In the genomic region with DNA sequence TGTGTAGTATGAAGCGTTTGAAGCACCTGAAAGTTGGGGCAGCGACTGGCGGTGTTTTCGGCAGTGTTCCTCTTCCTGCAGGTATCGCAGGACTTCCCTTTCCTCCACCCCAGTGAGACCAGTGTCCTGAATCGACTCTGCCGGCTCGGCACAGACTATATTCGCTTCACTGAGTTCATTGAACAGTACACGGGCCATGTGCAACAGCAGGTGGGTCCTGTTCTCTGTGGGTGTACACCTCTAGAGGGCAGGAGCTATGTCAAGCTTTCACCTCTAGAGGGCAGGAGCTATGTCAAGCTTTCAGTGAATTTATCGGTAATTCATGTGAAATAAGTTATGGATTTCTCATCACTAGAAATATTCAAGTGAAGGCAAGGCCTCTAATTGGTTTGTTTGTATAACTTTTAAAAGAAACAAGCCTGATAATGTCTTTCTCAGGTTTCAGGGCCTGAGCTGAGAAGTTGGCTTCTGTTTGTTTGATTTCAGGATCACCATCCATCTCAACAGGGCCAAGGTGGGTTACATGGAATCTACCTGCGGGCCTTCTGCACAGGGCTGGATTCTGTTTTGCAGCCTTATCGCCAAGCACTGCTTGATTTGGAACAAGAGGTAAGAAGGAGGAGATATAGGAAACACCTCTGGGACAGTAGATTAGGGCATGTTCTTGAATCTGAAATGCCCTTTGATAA, we compare ENCODE assay signal across 8 cellular contexts. TPM values are rescaled to one million over a fixed set of nuclear protein-coding genes. Genes with fewer than 3 reads are reported as not detected.
DNase-seq lines count a peak whose midpoint lies in the region; ATAC-seq and TF ChIP-seq lines count a peak whose summit lies in the region.

No MANE protein-coding gene starts in this region.

- peaks cover 17 to 20% of the 10 kb centered on the region in 2 donors for H3K4me1 Mint-ChIP-seq in effector memory CD8-positive, alpha-beta T cell (ENCODE audit: low read depth in 2 of 2)
- peaks cover 17% of the 10 kb centered on the region for H3K4me1 Mint-ChIP-seq in neural crest cell

- no peaks in the 10 kb centered on the region for H3K27me3 Mint-ChIP-seq in effector memory CD8-positive, alpha-beta T cell
- H3K27me3 Mint-ChIP-seq in neural crest cell (ENCODE audit: low read depth), result no peaks in the 10 kb centered on the region

- peaks cover 33% of the 10 kb centered on the region for H3K36me3 Mint-ChIP-seq in effector memory CD8-positive, alpha-beta T cell (ENCODE audit: insufficient read depth)
- H3K36me3 Mint-ChIP-seq in neural crest cell (ENCODE audit: low read depth), result peaks cover 6% of the 10 kb centered on the region

- H3F3A ChIP-seq in DOHH2 (ENCODE audit: control insufficient read depth, insufficient read depth), result peaks cover 9% of the 10 kb centered on the region; the same call in 1 of the 2 replicates

- peak; percentile 98 for TF ChIP-seq CTCF in DOHH2 (IDR thresholded peaks at IDR 0.05; ENCODE audit: low read depth, low read length, poor library complexity, severe bottlenecking)
- TF ChIP-seq CTCF in neural crest cell (conservative IDR thresholded peaks at IDR 0.05), result peak; percentile 72

- no peak overlapping the region for H3K27ac Mint-ChIP-seq in effector memory CD8-positive, alpha-beta T cell
- no peak overlapping the region for H3K27ac Mint-ChIP-seq in neural crest cell (ENCODE audit: unreplicated experiment)

- ATAC-seq in HG02798 (IDR thresholded peaks at IDR 0.05; ENCODE audit: poor library complexity, unreplicated experiment) (peak; percentile 61), sciatic nerve (no peak), GM18861 (IDR thresholded peaks at IDR 0.05; ENCODE audit: unreplicated experiment) (no peak), GM18868 (IDR thresholded peaks at IDR 0.05; ENCODE audit: unreplicated experiment) (no peak)
- ATAC-seq in effector memory CD8-positive, alpha-beta T cell (replicated peaks), result peak; percentile 74

- peak overlapping the region; percentile 68 for H3K4me2 ChIP-seq in DOHH2 (ENCODE audit: low read length)

- peak overlapping the region; percentile 31 for H3K27ac ChIP-seq in DOHH2 (ENCODE audit: low read depth, low read length)

- H4K20me1 ChIP-seq in DOHH2 (ENCODE audit: control insufficient read depth, insufficient read depth, low read depth, low read length), result peaks cover 4% of the 10 kb centered on the region; the same call in 1 of the 2 replicates

- H3K4me1 ChIP-seq in DOHH2 (ENCODE audit: control insufficient read depth, low read length), result peaks cover 27% of the 10 kb centered on the region

- H3K4me3 Mint-ChIP-seq in effector memory CD8-positive, alpha-beta T cell, result no peak overlapping the region
- peak overlapping the region; percentile 61 for H3K4me3 Mint-ChIP-seq in neural crest cell

- no peaks in the 10 kb centered on the region for H3K9me3 ChIP-seq in DOHH2 (ENCODE audit: control insufficient read depth, insufficient read depth, low read length)

- H3K9me2 ChIP-seq in DOHH2 (replicated peaks; ENCODE audit: control insufficient read depth, low read length), result no peaks in the 10 kb centered on the region

- peaks cover 60% of the 10 kb centered on the region for H3K79me2 ChIP-seq in DOHH2 (ENCODE audit: control insufficient read depth, low read length)

- DNase-seq in UCSD-AML1 (lab: John Stamatoyannopoulos, UW; ENCODE audit: unreplicated experiment) (peak; percentile 14), neural crest cell (ENCODE audit: low read depth, low spot score) (peak; percentile 12), sciatic nerve (ENCODE audit: low spot score) (no peak)
- DNase-seq in effector memory CD8-positive, alpha-beta T cell, result peak; percentile 17 to 27 (median 22)

- H3K27me3 ChIP-seq in DOHH2 (ENCODE audit: control insufficient read depth, low read length), result no peaks in the 10 kb centered on the region

- peaks cover 57% of the 10 kb centered on the region for H3K36me3 ChIP-seq in DOHH2 (ENCODE audit: control insufficient read depth, low read length)

- H3K9me3 Mint-ChIP-seq in effector memory CD8-positive, alpha-beta T cell, result no peaks in the 10 kb centered on the region
- no peaks in the 10 kb centered on the region for H3K9me3 Mint-ChIP-seq in neural crest cell

- intact Hi-C loops in sciatic nerve (cut with DNase I), result no loop called here

- peak overlapping the region; percentile 52 for H3K4me3 ChIP-seq in DOHH2 (ENCODE audit: low read length)

RNA-seq across cellular contexts. Expression of a gene that starts 5.3 kb away (rescaled TPM):
- total RNA-seq in neural crest cell (35.6 and 38.2 TPM in 2 replicates), sciatic nerve (18.9 TPM)

RNA-seq across cellular contexts. Expression of a gene that starts 5.3 kb away (rescaled TPM):
- total RNA-seq in neural crest cell (59.6 and 62.6 TPM in 2 replicates), sciatic nerve (24.5 TPM)

RNA-seq across cellular contexts. Expression of a gene that starts 45.8 kb away (rescaled TPM):
- 18.8 and 18.9 TPM in 2 replicates for total RNA-seq in neural crest cell
- 6.9 TPM for total RNA-seq in sciatic nerve

Comparison
In these comparisons a context has a peak if more than half of its experiments do, and no peak if none do; other contexts are left out.
1. ATAC-seq: peak in HG02798 (single experiment) and effector memory CD8-positive, alpha-beta T cell (single experiment); none in sciatic nerve (single experiment), GM18861 (single experiment) and GM18868 (single experiment).